21 cellular contexts compared by ENCODE assay signal in genomic region chr14:105107781-105108515, GRCh38. TPM values are rescaled to one million over a fixed set of nuclear protein-coding genes. Genes with fewer than 3 reads are reported as not detected.
DNase-seq lines count a peak whose midpoint lies in the region; ATAC-seq lines count a peak whose summit lies in the region.
"Had no signal": no experiment of that assay in that cellular context is flagged by ENCODE, and none has a peak within 500 bp of the region (broad histone marks: within the 10 kb centered on the region; RNA-seq: fewer than 3 reads in every experiment).

No MANE protein-coding gene starts in this region.

- DNase-seq in NCI-H2227 (lab: John Stamatoyannopoulos, UW; ENCODE audit: unreplicated experiment) (peak; percentile 10), NCI-H2227 treated with DMSO at 0.1 percent for 48 hours (lab: John Stamatoyannopoulos, UW) (no peak), T-helper 17 cell (no peak), mesenteric fat pad (ENCODE audit: low spot score) (peak; percentile 41), NCI-H2171 (lab: John Stamatoyannopoulos, UW) (no peak), hippocampal formation (lab: John Stamatoyannopoulos, UW) (no peak)
- DNase-seq in stimulated activated naive B cell treated with anti-CD40 and anti-IgM and Interleukin-4, amounts not matched to agents 10 μg/mL and 1 μg/mL and 100 μg/mL, for 72 hours: no peak
- DNase-seq: AML-193, C1 segment of cervical spinal cord, DND-41, H7, KBM-7, NCI-H1092, NCI-H1436, NCI-H187 treated with DMSO at 0.1 percent for 48 hours, NCI-H524 treated with DMSO at 0.1 percent for 48 hours, OCI-M1, SHP77 had no signal

- H3K27me3 Mint-ChIP-seq in T-helper 17 cell: peaks cover 43% of the 10 kb centered on the region
- H3K27me3 Mint-ChIP-seq in stimulated activated naive B cell treated with anti-CD40 and anti-IgM and Interleukin-4, amounts not matched to agents 10 μg/mL and 1 μg/mL and 100 μg/mL, for 72 hours: peaks cover 30 to 53% of the 10 kb centered on the region in 2 donors

- H3K9me3 ChIP-seq in T-helper 17 cell (ENCODE audit: control insufficient read depth, low read length, poor library complexity, severe bottlenecking): no peaks in the 10 kb centered on the region

- H3K36me3 Mint-ChIP-seq in T-helper 17 cell (ENCODE audit: low read depth): peaks cover 6% of the 10 kb centered on the region
- H3K36me3 Mint-ChIP-seq in stimulated activated naive B cell treated with anti-CD40 and anti-IgM and Interleukin-4, amounts not matched to agents 10 μg/mL and 1 μg/mL and 100 μg/mL, for 72 hours: peaks cover 0 to 2% of the 10 kb centered on the region in 2 donors
- H3K36me3 Mint-ChIP-seq: CD8-positive, alpha-beta T cell had no signal

- no peak overlapping the region for H3K4me3 Mint-ChIP-seq in T-helper 17 cell
- no peak overlapping the region for H3K4me3 Mint-ChIP-seq in stimulated activated naive B cell treated with anti-CD40 and anti-IgM and Interleukin-4, amounts not matched to agents 10 μg/mL and 1 μg/mL and 100 μg/mL, for 72 hours
- H3K4me3 Mint-ChIP-seq: CD8-positive, alpha-beta T cell had no signal

- ATAC-seq in T-helper 17 cell (no peak), HG02763 (IDR thresholded peaks at IDR 0.05; ENCODE audit: unreplicated experiment) (no peak)
- no peak for ATAC-seq in stimulated activated naive B cell treated with anti-CD40 and anti-IgM and Interleukin-4, amounts not matched to agents 10 μg/mL and 1 μg/mL and 100 μg/mL, for 72 hours (replicated peaks)
- ATAC-seq: CD8-positive, alpha-beta T cell; GM12878 had no signal

- H3K27ac Mint-ChIP-seq in T-helper 17 cell: peak overlapping the region; percentile 47
- peak overlapping the region; percentile 15 for H3K27ac Mint-ChIP-seq in stimulated activated naive B cell treated with anti-CD40 and anti-IgM and Interleukin-4, amounts not matched to agents 10 μg/mL and 1 μg/mL and 100 μg/mL, for 72 hours
- H3K27ac Mint-ChIP-seq: CD8-positive, alpha-beta T cell had no signal

- no peaks in the 10 kb centered on the region for H3K9me3 Mint-ChIP-seq in stimulated activated naive B cell treated with anti-CD40 and anti-IgM and Interleukin-4, amounts not matched to agents 10 μg/mL and 1 μg/mL and 100 μg/mL, for 72 hours
- H3K9me3 Mint-ChIP-seq: CD8-positive, alpha-beta T cell had no signal

- H3K4me1 Mint-ChIP-seq in T-helper 17 cell: peaks cover 8% of the 10 kb centered on the region
- peaks cover 1 to 6% of the 10 kb centered on the region in 2 donors for H3K4me1 Mint-ChIP-seq in stimulated activated naive B cell treated with anti-CD40 and anti-IgM and Interleukin-4, amounts not matched to agents 10 μg/mL and 1 μg/mL and 100 μg/mL, for 72 hours

RNA-seq across cellular contexts. Expression of gene GPR132, which starts 42.7 kb away (rescaled TPM):
- 10 to 100 TPM; 43.4 to 47.1 TPM for total RNA-seq in T-helper 17 cell
- 4.5 TPM for total RNA-seq in mesenteric fat pad
- total RNA-seq: H7 had no signal

Comparison
In these comparisons a context has a peak if more than half of its experiments do, and no peak if none do; other contexts are left out.
1. DNase-seq: peak in NCI-H2227 (single experiment) and mesenteric fat pad (single experiment); none in NCI-H2227 treated with DMSO at 0.1 percent for 48 hours (single experiment), T-helper 17 cell (0 of 3), stimulated activated naive B cell treated with anti-CD40 and anti-IgM and Interleukin-4, amounts not matched to agents 10 μg/mL and 1 μg/mL and 100 μg/mL, for 72 hours (single experiment), NCI-H2171 (single experiment) and hippocampal formation (0 of 2).